24 cellular contexts compared by ENCODE assay signal in genomic region chr20:4303136-4303535, GRCh38. TPM values are rescaled to one million over a fixed set of nuclear protein-coding genes. Genes with fewer than 3 reads are reported as not detected.
"Had no signal": no experiment of that assay in that cellular context is flagged by ENCODE, and none has a peak within 500 bp of the region (broad histone marks: within the 10 kb centered on the region; RNA-seq: fewer than 3 reads in every experiment).

No MANE protein-coding gene starts in this region.

- H3K4me1 ChIP-seq: colonic mucosa, esophagus muscularis mucosa, foreskin keratinocyte, gastroesophageal sphincter, left lung, lower lobe of right lung had no signal

- FAIRE-seq: endothelial cell of umbilical vein, frontal cortex, keratinocyte had no signal

- H3K27me3 ChIP-seq: colonic mucosa, gastroesophageal sphincter, heart left ventricle, hepatocyte had no signal

- H3K4me3 ChIP-seq: colonic mucosa, esophagus muscularis mucosa, gastroesophageal sphincter, heart left ventricle, hepatocyte, left lung, lower lobe of right lung had no signal

- H3K36me3 ChIP-seq: colonic mucosa, esophagus muscularis mucosa, gastroesophageal sphincter, heart left ventricle, left lung, lower lobe of right lung had no signal

- H3K4me1 Mint-ChIP-seq: immature natural killer cell; naive thymus-derived CD4-positive, alpha-beta T cell had no signal

- H3K27ac Mint-ChIP-seq: dendritic cell treated with granulocyte-macrophage colony-stimulating factor and Interleukin-4, amounts not matched to agents 40 ng/mL and 50 ng/mL, for 4 days; effector memory CD8-positive, alpha-beta T cell; immature natural killer cell; naive thymus-derived CD4-positive, alpha-beta T cell had no signal

- H3K36me3 Mint-ChIP-seq: immature natural killer cell; naive thymus-derived CD4-positive, alpha-beta T cell had no signal

- H3K4me2 ChIP-seq: hepatocyte had no signal

- H3K9me3 ChIP-seq: colonic mucosa, esophagus muscularis mucosa, gastroesophageal sphincter, heart left ventricle, left lung, lower lobe of right lung had no signal

- DNase-seq: colonic mucosa; cortex of kidney; effector CD8-positive, alpha-beta T cell; effector memory CD8-positive, alpha-beta T cell; foreskin keratinocyte; heart left ventricle; hypothalamus; immature natural killer cell; left cardiac atrium; left lung; left ventricle myocardium superior; lower lobe of right lung; mesendoderm; midbrain; naive thymus-derived CD4-positive, alpha-beta T cell had no signal

- H2AFZ ChIP-seq: hepatocyte had no signal

- H3K27ac ChIP-seq: colonic mucosa, esophagus muscularis mucosa, foreskin keratinocyte, gastroesophageal sphincter, heart left ventricle, hepatocyte, left lung, lower lobe of right lung had no signal

- H3K4me3 Mint-ChIP-seq: dendritic cell treated with granulocyte-macrophage colony-stimulating factor and Interleukin-4, amounts not matched to agents 40 ng/mL and 50 ng/mL, for 4 days; effector memory CD8-positive, alpha-beta T cell; immature natural killer cell; naive thymus-derived CD4-positive, alpha-beta T cell had no signal

- ATAC-seq: effector memory CD8-positive, alpha-beta T cell; foreskin keratinocyte; gastroesophageal sphincter; heart left ventricle; left cardiac atrium; left lung; left ventricle myocardium superior; lower lobe of right lung; naive thymus-derived CD4-positive, alpha-beta T cell had no signal

- H3K9me3 Mint-ChIP-seq: dendritic cell treated with granulocyte-macrophage colony-stimulating factor and Interleukin-4, amounts not matched to agents 40 ng/mL and 50 ng/mL, for 4 days; immature natural killer cell had no signal

RNA-seq across cellular contexts. Expression of gene ADRA1D, which starts 54.0 kb away (rescaled TPM):
- total RNA-seq: foreskin keratinocyte; lung microvascular endothelial cell; mononuclear cell; naive thymus-derived CD4-positive, alpha-beta T cell had no signal
- polyA plus RNA-seq: immature natural killer cell; keratinocyte; naive thymus-derived CD4-positive, alpha-beta T cell had no signal
